2 cellular contexts compared by ENCODE assay signal in the genomic region with DNA sequence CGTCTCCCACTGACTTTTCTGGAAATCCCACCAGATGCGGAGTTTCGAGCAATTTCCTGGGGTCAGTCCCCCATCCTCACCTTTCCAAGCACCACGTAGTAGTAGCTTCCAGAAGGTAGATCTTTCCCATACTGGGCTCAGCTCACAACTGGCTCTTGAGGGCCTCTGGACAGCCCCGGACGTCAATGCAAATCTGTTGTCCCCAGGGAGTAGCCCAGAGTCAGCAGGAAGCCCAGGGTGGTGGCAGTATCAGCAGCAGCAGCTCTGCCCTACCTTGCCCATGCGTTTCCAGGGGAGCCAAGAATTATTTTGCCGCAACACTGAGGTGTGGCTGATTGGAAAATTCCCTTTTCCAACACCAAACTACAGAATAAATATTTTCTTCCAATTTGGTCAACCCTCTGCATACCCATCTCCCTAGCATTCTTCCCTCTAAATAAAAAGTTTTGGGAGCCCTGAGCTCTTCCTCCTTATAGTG.
TF ChIP-seq lines count a peak whose summit lies in the region.

No MANE protein-coding gene starts in this region.

TF ChIP-seq in liver, 16 proteins besides CTCF, POLR2A, EP300 and RAD21 (continued from another document):
- TF ChIP-seq ZBTB33 (IDR thresholded peaks at IDR 0.05) (no peak), MAX (IDR thresholded peaks at IDR 0.05) (no peak), SP1 (IDR thresholded peaks at IDR 0.05) (no peak), NR2F2 (IDR thresholded peaks at IDR 0.05) (no peak), RXRA (IDR thresholded peaks at IDR 0.05) (no peak), HNF4A (conservative IDR thresholded peaks at IDR 0.05) (no peak), FOXA2 (IDR thresholded peaks at IDR 0.05) (no peak), YY1 (IDR thresholded peaks at IDR 0.05) (no peak), EGR1 (IDR thresholded peaks at IDR 0.05; ENCODE audit: low read depth in 2 of 2) (no peak), REST (IDR thresholded peaks at IDR 0.05) (no peak), FOXA1 (IDR thresholded peaks at IDR 0.05) (no peak)

TF ChIP-seq in HepG2, 621 proteins besides CTCF, POLR2A, EP300 and RAD21 (continued from another document):
- TF ChIP-seq TEAD3 (CRISPR knock-in tag; optimal IDR thresholded peaks at IDR 0.05; ENCODE audit: borderline replicate concordance) (no peak), ZNF253 (CRISPR knock-in tag; IDR thresholded peaks at IDR 0.05; ENCODE audit: borderline replicate concordance) (no peak), RARA (CRISPR knock-in tag; IDR thresholded peaks at IDR 0.05) (no peak), MZF1 (CRISPR knock-in tag; IDR thresholded peaks at IDR 0.05; ENCODE audit: borderline replicate concordance) (no peak), ZNF530 (CRISPR knock-in tag; IDR thresholded peaks at IDR 0.05; ENCODE audit: low read depth) (no peak), ZNF235 (CRISPR knock-in tag; IDR thresholded peaks at IDR 0.05; ENCODE audit: borderline replicate concordance) (no peak), SATB2 (CRISPR knock-in tag; IDR thresholded peaks at IDR 0.05) (no peak), ELF3 (CRISPR knock-in tag; IDR thresholded peaks at IDR 0.05) (no peak), TCF7 (IDR thresholded peaks at IDR 0.05; ENCODE audit: low read depth) (no peak), ZNF407 (CRISPR knock-in tag; IDR thresholded peaks at IDR 0.05; ENCODE audit: not compliant biosample characterization) (no peak)
TF ChIP-seq in HepG2: peak in this region for 0.
